1 cellular context compared by ENCODE assay signal in the genomic region with DNA sequence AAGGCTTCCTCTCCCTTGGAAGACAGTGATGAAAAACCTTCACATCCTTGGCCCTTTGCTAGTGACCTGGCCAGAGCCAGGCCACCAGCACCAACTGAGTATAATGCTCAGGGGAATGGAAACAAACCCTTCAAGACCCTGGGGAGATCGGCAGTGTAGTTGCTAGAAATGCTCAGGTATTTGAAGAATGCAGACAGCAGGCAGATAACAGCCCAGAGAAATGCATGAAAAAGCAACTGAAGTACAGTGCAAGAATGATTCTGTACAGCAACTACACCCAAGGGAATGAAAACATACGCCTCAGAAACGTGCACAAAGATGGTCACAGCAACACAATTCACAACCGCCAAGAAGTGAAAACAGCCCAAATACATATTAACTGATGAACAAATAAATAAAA.
TF ChIP-seq lines count a peak whose summit lies in the region.

No MANE protein-coding gene starts in this region.

TF ChIP-seq in H1, 55 proteins besides CTCF, POLR2A, EP300 and RAD21:
- TF ChIP-seq TEAD4 (IDR thresholded peaks at IDR 0.05; ENCODE audit: low read depth, low read length) (peak; percentile 85; the same call in 1 of the 2 replicates), TBP (IDR thresholded peaks at IDR 0.05; ENCODE audit: low read depth, low read length) (no peak)
